ENCODE assay signal across 1 cellular context in the genomic region with DNA sequence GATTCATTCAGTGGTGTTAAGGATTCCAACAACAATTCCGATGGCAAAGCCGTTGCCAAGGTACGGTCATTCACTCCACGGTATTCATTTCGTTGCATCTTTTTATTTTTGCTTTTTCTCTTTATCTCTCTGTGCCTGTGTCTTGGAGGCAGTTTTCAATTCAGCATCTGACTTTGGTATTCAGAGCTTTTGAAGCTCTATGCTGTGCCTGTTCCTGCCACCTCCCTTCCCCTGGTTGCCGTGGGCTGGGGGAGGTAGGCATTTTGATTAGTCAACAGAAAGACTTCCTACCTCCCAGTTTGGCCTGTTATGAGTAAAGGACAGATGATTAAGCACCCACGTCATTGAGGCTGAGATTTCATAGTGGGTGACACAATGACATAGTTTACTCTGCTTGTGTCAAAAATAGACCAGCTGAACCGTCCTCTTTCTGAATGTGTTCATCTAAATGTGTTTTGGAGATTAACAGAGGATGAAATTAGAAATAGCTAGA.
TF ChIP-seq lines count a peak whose summit lies in the region.

No MANE protein-coding gene starts in this region.

TF ChIP-seq in HEK293, 187 proteins besides CTCF, POLR2A, EP300 and RAD21 (continued from another document and continues in another):
- TF ChIP-seq KLF17 (tag by site-specific recombination; IDR thresholded peaks at IDR 0.05), result no peak
- no peak for TF ChIP-seq ZNF571 (tag by site-specific recombination; IDR thresholded peaks at IDR 0.05)
- no peak for TF ChIP-seq ZNF155 (tag by site-specific recombination; IDR thresholded peaks at IDR 0.05)
- no peak for TF ChIP-seq ZNF148 (tag by site-specific recombination; IDR thresholded peaks at IDR 0.05; ENCODE audit: borderline replicate concordance)
- peak; percentile 78 for TF ChIP-seq GFI1B (tag by site-specific recombination; IDR thresholded peaks at IDR 0.05)
- TF ChIP-seq ZNF398 (tag by site-specific recombination; IDR thresholded peaks at IDR 0.05), result peak; percentile 40; the same call in 1 of the 2 replicates
- TF ChIP-seq ZNF555 (tag by site-specific recombination; conservative IDR thresholded peaks at IDR 0.05), result no peak
- TF ChIP-seq ZNF596 (tag by site-specific recombination; IDR thresholded peaks at IDR 0.05), result no peak
- TF ChIP-seq ZNF76 (tag by site-specific recombination; IDR thresholded peaks at IDR 0.05; ENCODE audit: borderline replicate concordance, low read depth), result no peak
- TF ChIP-seq ZNF19 (tag by site-specific recombination; IDR thresholded peaks at IDR 0.05; ENCODE audit: low read depth), result no peak
- no peak for TF ChIP-seq ZBTB1 (tag by site-specific recombination; IDR thresholded peaks at IDR 0.05)
- peak; percentile 35; the same call in 1 of the 2 replicates for TF ChIP-seq ZNF335 (tag by site-specific recombination; conservative IDR thresholded peaks at IDR 0.05)
- no peak for TF ChIP-seq ZNF132 (tag by site-specific recombination; IDR thresholded peaks at IDR 0.05; ENCODE audit: borderline replicate concordance)
- no peak for TF ChIP-seq ZNF768 (tag by site-specific recombination; IDR thresholded peaks at IDR 0.05)
- TF ChIP-seq YY2 (tag by site-specific recombination; IDR thresholded peaks at IDR 0.05), result no peak
- TF ChIP-seq REPIN1 (tag by site-specific recombination; IDR thresholded peaks at IDR 0.05; ENCODE audit: low read depth), result no peak
- no peak for TF ChIP-seq ZNF248 (tag by site-specific recombination; IDR thresholded peaks at IDR 0.05)
- TF ChIP-seq ZNF843 (tag by site-specific recombination; IDR thresholded peaks at IDR 0.05), result no peak
- TF ChIP-seq PRDM6 (tag by site-specific recombination; IDR thresholded peaks at IDR 0.05), result no peak
- no peak for TF ChIP-seq ZFP41 (tag by site-specific recombination; IDR thresholded peaks at IDR 0.05; ENCODE audit: borderline replicate concordance)
- TF ChIP-seq, protein P1, sequence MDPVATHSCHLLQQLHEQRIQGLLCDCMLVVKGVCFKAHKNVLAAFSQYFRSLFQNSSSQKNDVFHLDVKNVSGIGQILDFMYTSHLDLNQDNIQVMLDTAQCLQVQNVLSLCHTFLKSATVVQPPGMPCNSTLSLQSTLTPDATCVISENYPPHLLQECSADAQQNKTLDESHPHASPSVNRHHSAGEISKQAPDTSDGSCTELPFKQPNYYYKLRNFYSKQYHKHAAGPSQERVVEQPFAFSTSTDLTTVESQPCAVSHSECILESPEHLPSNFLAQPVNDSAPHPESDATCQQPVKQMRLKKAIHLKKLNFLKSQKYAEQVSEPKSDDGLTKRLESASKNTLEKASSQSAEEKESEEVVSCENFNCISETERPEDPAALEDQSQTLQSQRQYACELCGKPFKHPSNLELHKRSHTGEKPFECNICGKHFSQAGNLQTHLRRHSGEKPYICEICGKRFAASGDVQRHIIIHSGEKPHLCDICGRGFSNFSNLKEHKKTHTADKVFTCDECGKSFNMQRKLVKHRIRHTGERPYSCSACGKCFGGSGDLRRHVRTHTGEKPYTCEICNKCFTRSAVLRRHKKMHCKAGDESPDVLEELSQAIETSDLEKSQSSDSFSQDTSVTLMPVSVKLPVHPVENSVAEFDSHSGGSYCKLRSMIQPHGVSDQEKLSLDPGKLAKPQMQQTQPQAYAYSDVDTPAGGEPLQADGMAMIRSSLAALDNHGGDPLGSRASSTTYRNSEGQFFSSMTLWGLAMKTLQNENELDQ (tag by site-specific recombination; IDR thresholded peaks at IDR 0.05; ENCODE audit: low read depth), result no peak
- TF ChIP-seq ZNF670 (tag by site-specific recombination; IDR thresholded peaks at IDR 0.05; ENCODE audit: low read depth), result no peak
- no peak for TF ChIP-seq ZNF585B (tag by site-specific recombination; IDR thresholded peaks at IDR 0.05)
- TF ChIP-seq ZNF658 (tag by site-specific recombination; IDR thresholded peaks at IDR 0.05), result no peak
- no peak for TF ChIP-seq RBAK (tag by site-specific recombination; IDR thresholded peaks at IDR 0.05)
- no peak for TF ChIP-seq FEZF1 (tag by site-specific recombination; IDR thresholded peaks at IDR 0.05)
- TF ChIP-seq HOXD13 (CRISPR knock-in tag; IDR thresholded peaks at IDR 0.05; ENCODE audit: borderline replicate concordance), result no peak
- no peak for TF ChIP-seq MYNN (tag by site-specific recombination; IDR thresholded peaks at IDR 0.05; ENCODE audit: borderline replicate concordance)
- no peak for TF ChIP-seq ZNF16 (tag by site-specific recombination; IDR thresholded peaks at IDR 0.05; ENCODE audit: low read depth)
- TF ChIP-seq ZNF23 (tag by site-specific recombination; IDR thresholded peaks at IDR 0.05; ENCODE audit: borderline replicate concordance), result no peak
- TF ChIP-seq, protein P2, sequence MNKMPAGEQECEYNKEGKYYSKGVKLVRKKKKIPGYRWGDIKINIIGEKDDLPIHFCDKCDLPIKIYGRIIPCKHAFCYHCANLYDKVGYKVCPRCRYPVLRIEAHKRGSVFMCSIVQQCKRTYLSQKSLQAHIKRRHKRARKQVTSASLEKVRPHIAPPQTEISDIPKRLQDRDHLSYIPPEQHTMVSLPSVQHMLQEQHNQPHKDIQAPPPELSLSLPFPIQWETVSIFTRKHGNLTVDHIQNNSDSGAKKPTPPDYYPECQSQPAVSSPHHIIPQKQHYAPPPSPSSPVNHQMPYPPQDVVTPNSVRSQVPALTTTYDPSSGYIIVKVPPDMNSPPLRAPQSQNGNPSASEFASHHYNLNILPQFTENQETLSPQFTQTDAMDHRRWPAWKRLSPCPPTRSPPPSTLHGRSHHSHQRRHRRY (tag by site-specific recombination; IDR thresholded peaks at IDR 0.05), result no peak
- peak; percentile 59 for TF ChIP-seq ATF2 (tag by site-specific recombination; IDR thresholded peaks at IDR 0.05; ENCODE audit: low read depth)
- no peak for TF ChIP-seq OSR2 (tag by site-specific recombination; IDR thresholded peaks at IDR 0.05)
- TF ChIP-seq KLF10 (tag by site-specific recombination; IDR thresholded peaks at IDR 0.05), result 0 out of 2 replicates have a peak, but pooled peaks have one; percentile 40
- TF ChIP-seq, protein P3, sequence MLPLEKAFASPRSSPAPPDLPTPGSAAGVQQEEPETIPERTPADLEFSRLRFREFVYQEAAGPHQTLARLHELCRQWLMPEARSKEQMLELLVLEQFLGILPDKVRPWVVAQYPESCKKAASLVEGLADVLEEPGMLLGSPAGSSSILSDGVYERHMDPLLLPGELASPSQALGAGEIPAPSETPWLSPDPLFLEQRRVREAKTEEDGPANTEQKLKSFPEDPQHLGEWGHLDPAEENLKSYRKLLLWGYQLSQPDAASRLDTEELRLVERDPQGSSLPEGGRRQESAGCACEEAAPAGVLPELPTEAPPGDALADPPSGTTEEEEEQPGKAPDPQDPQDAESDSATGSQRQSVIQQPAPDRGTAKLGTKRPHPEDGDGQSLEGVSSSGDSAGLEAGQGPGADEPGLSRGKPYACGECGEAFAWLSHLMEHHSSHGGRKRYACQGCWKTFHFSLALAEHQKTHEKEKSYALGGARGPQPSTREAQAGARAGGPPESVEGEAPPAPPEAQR (tag by site-specific recombination; IDR thresholded peaks at IDR 0.05), result no peak
- TF ChIP-seq ZNF223 (tag by site-specific recombination; IDR thresholded peaks at IDR 0.05), result no peak
- TF ChIP-seq ZNF544 (tag by site-specific recombination; IDR thresholded peaks at IDR 0.05), result no peak
- no peak for TF ChIP-seq ZNF776 (tag by site-specific recombination; IDR thresholded peaks at IDR 0.05; ENCODE audit: borderline replicate concordance)
- TF ChIP-seq ZNF639 (tag by site-specific recombination; IDR thresholded peaks at IDR 0.05), result no peak
- TF ChIP-seq ZNF701 (tag by site-specific recombination; IDR thresholded peaks at IDR 0.05), result no peak
- TF ChIP-seq SP2 (tag by site-specific recombination; IDR thresholded peaks at IDR 0.05), result peak; percentile 26; the same call in 1 of the 2 replicates
- TF ChIP-seq ZNF747 (tag by site-specific recombination; IDR thresholded peaks at IDR 0.05), result no peak
- TF ChIP-seq KLF16 (tag by site-specific recombination; IDR thresholded peaks at IDR 0.05), result no peak
- TF ChIP-seq, protein P4, sequence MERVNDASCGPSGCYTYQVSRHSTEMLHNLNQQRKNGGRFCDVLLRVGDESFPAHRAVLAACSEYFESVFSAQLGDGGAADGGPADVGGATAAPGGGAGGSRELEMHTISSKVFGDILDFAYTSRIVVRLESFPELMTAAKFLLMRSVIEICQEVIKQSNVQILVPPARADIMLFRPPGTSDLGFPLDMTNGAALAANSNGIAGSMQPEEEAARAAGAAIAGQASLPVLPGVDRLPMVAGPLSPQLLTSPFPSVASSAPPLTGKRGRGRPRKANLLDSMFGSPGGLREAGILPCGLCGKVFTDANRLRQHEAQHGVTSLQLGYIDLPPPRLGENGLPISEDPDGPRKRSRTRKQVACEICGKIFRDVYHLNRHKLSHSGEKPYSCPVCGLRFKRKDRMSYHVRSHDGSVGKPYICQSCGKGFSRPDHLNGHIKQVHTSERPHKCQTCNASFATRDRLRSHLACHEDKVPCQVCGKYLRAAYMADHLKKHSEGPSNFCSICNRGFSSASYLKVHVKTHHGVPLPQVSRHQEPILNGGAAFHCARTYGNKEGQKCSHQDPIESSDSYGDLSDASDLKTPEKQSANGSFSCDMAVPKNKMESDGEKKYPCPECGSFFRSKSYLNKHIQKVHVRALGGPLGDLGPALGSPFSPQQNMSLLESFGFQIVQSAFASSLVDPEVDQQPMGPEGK (tag by site-specific recombination; IDR thresholded peaks at IDR 0.05), result no peak
- TF ChIP-seq ZNF239 (tag by site-specific recombination; IDR thresholded peaks at IDR 0.05), result no peak
- no peak for TF ChIP-seq ZBTB48 (tag by site-specific recombination; IDR thresholded peaks at IDR 0.05)
- TF ChIP-seq ZSCAN23 (tag by site-specific recombination; IDR thresholded peaks at IDR 0.05), result no peak
- TF ChIP-seq ZNF785 (tag by site-specific recombination; IDR thresholded peaks at IDR 0.05), result no peak
